ENCODE assay signal across 21 cellular contexts in genomic region chr1:230696722-230697432, GRCh38. TPM values are rescaled to one million over a fixed set of nuclear protein-coding genes. Genes with fewer than 3 reads are reported as not detected.
DNase-seq lines count a peak whose midpoint lies in the region; ATAC-seq and TF ChIP-seq lines count a peak whose summit lies in the region.
"Had no signal": no experiment of that assay in that cellular context is flagged by ENCODE, and none has a peak within 500 bp of the region (broad histone marks: within the 10 kb centered on the region; RNA-seq: fewer than 3 reads in every experiment).

No MANE protein-coding gene starts in this region.

- peaks cover 9% of the 10 kb centered on the region for H3K36me3 Mint-ChIP-seq in brain
- H3K36me3 Mint-ChIP-seq: activated naive CD8-positive, alpha-beta T cell had no signal

- ATAC-seq in GM19463 (IDR thresholded peaks at IDR 0.05; ENCODE audit: unreplicated experiment) = no peak
- ATAC-seq: left lung had no signal

- no peak for TF ChIP-seq CTCF in brain (conservative IDR thresholded peaks at IDR 0.05)

- peaks cover 21% of the 10 kb centered on the region for H3K4me1 Mint-ChIP-seq in brain
- H3K4me1 Mint-ChIP-seq: neural crest cell had no signal

- peaks cover 4% of the 10 kb centered on the region for H3K27me3 Mint-ChIP-seq in brain

- in situ Hi-C loops in ACHN (cut with HindIII; ENCODE audit: low pct_ligation_motif_present, low pct_unique_long_range_greater_than_20kb, low sequenced_read_pairs) = no loop called here

- DNase-seq in AG20443 (ENCODE audit: low spot score) = peak; percentile 50
- peak; percentile 13 for DNase-seq in HCEC 1CT
- DNase-seq in myocyte (ENCODE audit: low read depth) = peak; percentile 37
- no peak for DNase-seq in activated CD4-positive, CD25-positive, alpha-beta regulatory T cell (lab: John Stamatoyannopoulos, UW)
- no peak for DNase-seq in ACHN
- DNase-seq: activated CD4-positive, alpha-beta T cell treated with anti-CD3 and anti-CD28 coated beads for 4 hours; effector CD8-positive, alpha-beta T cell; erythroblast; heart right ventricle; left lung; MG63; NCI-H1436; NCI-H526 had no signal

- H3K4me3 Mint-ChIP-seq in brain = no peak overlapping the region
- H3K4me3 Mint-ChIP-seq: activated naive CD8-positive, alpha-beta T cell; activated T-helper 1 cell treated with anti-CD3 and anti-CD28 coated beads, Interleukin-12 subunit alpha, Interleukin-12 subunit beta, Interleukin-2, Interleukin-4 antibody, amounts not matched to agents 30 ng/mL and 10 ng/mL and 1 ng/mL, durations not matched to agents 14 hours and 24 hours and 36 hours; neural crest cell had no signal

- no peaks in the 10 kb centered on the region for H3K9me3 Mint-ChIP-seq in brain
- H3K9me3 Mint-ChIP-seq: activated T-helper 1 cell treated with anti-CD3 and anti-CD28 coated beads, Interleukin-12 subunit alpha, Interleukin-12 subunit beta, Interleukin-2, Interleukin-4 antibody, amounts not matched to agents 30 ng/mL and 10 ng/mL and 1 ng/mL, durations not matched to agents 14 hours and 24 hours and 36 hours; neural crest cell had no signal

- peak overlapping the region in 4 of 5 experiments; percentile 46 to 87 (median 66) for H3K27ac Mint-ChIP-seq in brain
- H3K27ac Mint-ChIP-seq: activated naive CD8-positive, alpha-beta T cell; activated T-helper 1 cell treated with anti-CD3 and anti-CD28 coated beads, Interleukin-12 subunit alpha, Interleukin-12 subunit beta, Interleukin-2, Interleukin-4 antibody, amounts not matched to agents 30 ng/mL and 10 ng/mL and 1 ng/mL, durations not matched to agents 14 hours and 24 hours and 36 hours had no signal

RNA-seq across cellular contexts. Expression of gene AGT, which starts 17.0 kb away (rescaled TPM):
- 162 TPM for polyA plus RNA-seq in brain (ENCODE audit: insufficient read depth, low read depth, low replicate concordance)
- total RNA-seq in myocyte = 31.7 and 36.5 TPM in 2 replicates
- 19.9 TPM for polyA plus RNA-seq in myocyte (2012)
- total RNA-seq: activated CD8-positive, alpha-beta memory T cell treated with anti-CD3 and anti-CD28 coated beads for 36 hours; activated T-helper 1 cell treated with anti-CD3 and anti-CD28 coated beads, Interleukin-12 subunit alpha, Interleukin-12 subunit beta, Interleukin-2, Interleukin-4 antibody, amounts not matched to agents 30 ng/mL and 10 ng/mL and 1 ng/mL, durations not matched to agents 14 hours and 24 hours and 36 hours; T-helper 1 cell treated with Interleukin-12 subunit alpha and Interleukin-12 subunit beta and Interleukin-4 antibody, amounts not matched to agents 30 ng/mL and 1 ng/mL, for 36 hours had no signal

RNA-seq across cellular contexts. Expression of gene CAPN9, which starts 50.3 kb away (rescaled TPM):
- polyA plus RNA-seq in brain (ENCODE audit: insufficient read depth, low read depth, low replicate concordance) = 2.0 TPM
- 0.05 TPM in 1 of 2 replicates, not detected in the other for total RNA-seq in myocyte
- polyA plus RNA-seq in myocyte (2012) = 0.24 TPM
- total RNA-seq: activated CD8-positive, alpha-beta memory T cell treated with anti-CD3 and anti-CD28 coated beads for 36 hours; activated T-helper 1 cell treated with anti-CD3 and anti-CD28 coated beads, Interleukin-12 subunit alpha, Interleukin-12 subunit beta, Interleukin-2, Interleukin-4 antibody, amounts not matched to agents 30 ng/mL and 10 ng/mL and 1 ng/mL, durations not matched to agents 14 hours and 24 hours and 36 hours; posterior vena cava; T-helper 1 cell treated with Interleukin-12 subunit alpha and Interleukin-12 subunit beta and Interleukin-4 antibody, amounts not matched to agents 30 ng/mL and 1 ng/mL, for 36 hours had no signal
- polyA plus RNA-seq: heart right ventricle had no signal

RNA-seq across cellular contexts. Expression of gene COG2, which starts 54.6 kb away (rescaled TPM):
- polyA plus RNA-seq in brain (ENCODE audit: insufficient read depth, low read depth, low replicate concordance) = 13.8 TPM
- 75.1 and 86.4 TPM in 2 replicates for total RNA-seq in myocyte
- polyA plus RNA-seq in myocyte (2012) = 23.2 TPM

Comparison
In these comparisons a context has a peak if more than half of its experiments do, and no peak if none do; other contexts are left out.
1. DNase-seq: peak in AG20443 (single experiment), HCEC 1CT (single experiment) and myocyte (single experiment); none in activated CD4-positive, CD25-positive, alpha-beta regulatory T cell (0 of 4) and ACHN (single experiment).